ENCODE assay signal across 7 cellular contexts in the genomic region with DNA sequence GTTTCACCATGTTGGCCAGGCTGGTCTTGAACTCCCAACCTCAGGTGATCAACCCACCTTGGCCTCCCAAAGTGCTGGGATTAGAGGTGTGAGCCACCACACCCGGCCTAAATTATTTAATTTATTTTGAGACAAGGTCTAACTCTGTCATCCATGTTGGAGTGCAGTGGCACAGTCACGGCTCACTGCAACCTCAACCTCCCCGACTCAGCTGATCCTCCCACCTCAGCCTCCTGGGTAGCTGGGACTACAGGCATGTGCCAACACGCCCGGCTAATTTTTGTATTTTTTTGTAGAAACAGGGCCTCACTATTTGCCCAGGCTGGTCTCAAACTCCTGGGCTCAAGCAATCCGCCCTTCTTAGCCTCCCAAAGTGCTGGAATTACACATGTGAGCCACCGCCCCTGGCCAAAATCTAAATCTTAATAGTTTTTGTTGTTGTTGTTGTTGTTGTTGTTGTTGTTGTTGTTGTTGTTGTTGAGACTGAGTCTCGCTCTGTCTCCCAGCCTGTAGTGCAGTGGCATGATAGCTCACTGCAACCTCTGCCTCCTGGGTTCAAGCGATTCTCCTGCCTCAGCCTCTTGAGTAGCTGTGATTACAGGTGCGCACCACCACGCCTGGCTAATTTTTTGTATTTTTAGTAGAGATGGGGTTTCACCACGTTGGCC. TPM values are rescaled to one million over a fixed set of nuclear protein-coding genes. Genes with fewer than 3 reads are reported as not detected.
DNase-seq lines count a peak whose midpoint lies in the region; ATAC-seq and TF ChIP-seq lines count a peak whose summit lies in the region.
"Not testable (repeated sequence)": the region's sequence is repeated elsewhere in the genome, so short reads cannot be mapped to it uniquely, and the experiment has no call there.

No MANE protein-coding gene starts in this region.

- not testable (repeated sequence) for H4K20me1 ChIP-seq in SU-DHL-6 (ENCODE audit: low read depth, low read length)

- 93% methylated on average over 12 of the region's 12 CpGs for whole genome bisulfite sequencing in sigmoid colon, 2 donors

- H3K4me1 ChIP-seq in CD8-positive, alpha-beta T cell (ENCODE audit: insufficient read depth, low read length) = peaks cover 51% of the 10 kb centered on the region
- H3K4me1 ChIP-seq in sigmoid colon = peaks cover 0 to 40% (median 30%) of the 10 kb centered on the region in 4 donors

- not testable (repeated sequence) for H3K27me3 Mint-ChIP-seq in CD8-positive, alpha-beta T cell (ENCODE audit: low read depth); activated CD4-positive, alpha-beta memory T cell treated with anti-CD3 and anti-CD28 coated beads for 36 hours; activated T-helper 2 cell treated with anti-CD3 and anti-CD28 coated beads, Interferon-gamma antibody, Interleukin-2, Interleukin-4, amounts not matched to agents 10 μg/mL and 5 μg/mL and 100 μg/mL, durations not matched to agents 14 hours and 24 hours and 36 hours (ENCODE audit: low read depth); activated naive CD8-positive, alpha-beta T cell treated with anti-CD3 and anti-CD28 coated beads, Interleukin-2, amount 50 U/mL, for 24 hours

- H3K4me3 Mint-ChIP-seq in CD8-positive, alpha-beta T cell; activated CD4-positive, alpha-beta memory T cell treated with anti-CD3 and anti-CD28 coated beads for 36 hours; activated T-helper 2 cell treated with anti-CD3 and anti-CD28 coated beads, Interferon-gamma antibody, Interleukin-2, Interleukin-4, amounts not matched to agents 10 μg/mL and 5 μg/mL and 100 μg/mL, durations not matched to agents 14 hours and 24 hours and 36 hours (ENCODE audit: low read depth); activated naive CD8-positive, alpha-beta T cell treated with anti-CD3 and anti-CD28 coated beads, Interleukin-2, amount 50 U/mL, for 24 hours: not testable (repeated sequence)

- not testable (repeated sequence) for H3K9me3 ChIP-seq in CD8-positive, alpha-beta T cell (ENCODE audit: low read length); SU-DHL-6 (ENCODE audit: insufficient read depth, low read length); sigmoid colon

- not testable (repeated sequence) for H3K9me3 Mint-ChIP-seq in CD8-positive, alpha-beta T cell; activated CD4-positive, alpha-beta memory T cell treated with anti-CD3 and anti-CD28 coated beads for 36 hours; activated T-helper 2 cell treated with anti-CD3 and anti-CD28 coated beads, Interferon-gamma antibody, Interleukin-2, Interleukin-4, amounts not matched to agents 10 μg/mL and 5 μg/mL and 100 μg/mL, durations not matched to agents 14 hours and 24 hours and 36 hours; activated naive CD8-positive, alpha-beta T cell treated with anti-CD3 and anti-CD28 coated beads, Interleukin-2, amount 50 U/mL, for 24 hours

- H3K9ac ChIP-seq in SU-DHL-6 (ENCODE audit: low read length) = not testable (repeated sequence)

- DNase-seq in CD8-positive, alpha-beta T cell; activated CD4-positive, alpha-beta memory T cell treated with anti-CD3 and anti-CD28 coated beads for 36 hours; activated T-helper 2 cell treated with anti-CD3 and anti-CD28 coated beads, Interferon-gamma antibody, Interleukin-2, Interleukin-4, amounts not matched to agents 10 μg/mL and 5 μg/mL and 100 μg/mL, durations not matched to agents 14 hours and 24 hours and 36 hours (ENCODE audit: low spot score); activated naive CD8-positive, alpha-beta T cell treated with anti-CD3 and anti-CD28 coated beads, Interleukin-2, amount 50 U/mL, for 24 hours: not testable (repeated sequence)
- peak; percentile 65 for DNase-seq in mesenteric fat pad (ENCODE audit: low spot score)
- DNase-seq in sigmoid colon = peak; percentile 35

- not testable (repeated sequence) for H3K27me3 ChIP-seq in CD8-positive, alpha-beta T cell (ENCODE audit: insufficient read depth, low read length); SU-DHL-6 (ENCODE audit: low read length); sigmoid colon

- CTCF ChIA-PET in CD8-positive, alpha-beta T cell (lab: Charles Lee) = interaction anchor here (0.7 to 12.5 kb wide), 8 partner anchors 11 to 177 kb away, joined by 3 to 196 read pairs (median 3); no protein-coding TSS in a partner anchor
- CTCF ChIA-PET in activated CD4-positive, alpha-beta memory T cell treated with anti-CD3 and anti-CD28 coated beads for 36 hours (lab: Charles Lee) = interaction anchor here (1.1 to 1.5 kb wide), 4 partner anchors 11 to 178 kb away, joined by 3 to 8 read pairs (median 4); a partner anchor contains a TSS

- H3K4me3 ChIP-seq in CD8-positive, alpha-beta T cell (ENCODE audit: low read depth, low read length); SU-DHL-6 (ENCODE audit: insufficient read depth, low read length, poor library complexity, severe bottlenecking); sigmoid colon: not testable (repeated sequence)

- intact Hi-C loops in CD8-positive, alpha-beta T cell (cut with DNase I, micrococcal nuclease); activated CD4-positive, alpha-beta memory T cell treated with anti-CD3 and anti-CD28 coated beads for 36 hours (cut with micrococcal nuclease); activated T-helper 2 cell treated with anti-CD3 and anti-CD28 coated beads, Interferon-gamma antibody, Interleukin-2, Interleukin-4, amounts not matched to agents 10 μg/mL and 5 μg/mL and 100 μg/mL, durations not matched to agents 14 hours and 24 hours and 36 hours (cut with micrococcal nuclease); sigmoid colon (cut with DNase I): not testable (repeated sequence)

- not testable (repeated sequence) for H3K9me2 ChIP-seq in SU-DHL-6 (replicated peaks; ENCODE audit: insufficient read depth, low read length)

- not testable (repeated sequence) for TF ChIP-seq EP300 in sigmoid colon (IDR thresholded peaks at IDR 0.05)

- H3K36me3 Mint-ChIP-seq in CD8-positive, alpha-beta T cell = peaks cover 31% of the 10 kb centered on the region
- peaks cover 33% of the 10 kb centered on the region for H3K36me3 Mint-ChIP-seq in activated CD4-positive, alpha-beta memory T cell treated with anti-CD3 and anti-CD28 coated beads for 36 hours
- peaks cover 46% of the 10 kb centered on the region for H3K36me3 Mint-ChIP-seq in activated T-helper 2 cell treated with anti-CD3 and anti-CD28 coated beads, Interferon-gamma antibody, Interleukin-2, Interleukin-4, amounts not matched to agents 10 μg/mL and 5 μg/mL and 100 μg/mL, durations not matched to agents 14 hours and 24 hours and 36 hours (ENCODE audit: low read depth)
- H3K36me3 Mint-ChIP-seq in activated naive CD8-positive, alpha-beta T cell treated with anti-CD3 and anti-CD28 coated beads, Interleukin-2, amount 50 U/mL, for 24 hours (ENCODE audit: low read depth) = peaks cover 31% of the 10 kb centered on the region

- not testable (repeated sequence) for H3K27ac ChIP-seq in CD8-positive, alpha-beta T cell (ENCODE audit: low read depth, low read length); sigmoid colon
- H3K27ac ChIP-seq in SU-DHL-6 (ENCODE audit: low read depth, low read length) = peak overlapping the region; percentile 45; the same call in 1 of the 2 replicates

- peaks cover 58% of the 10 kb centered on the region for H3F3A ChIP-seq in SU-DHL-6 (ENCODE audit: insufficient read depth)

- peaks cover 17% of the 10 kb centered on the region for H3K79me2 ChIP-seq in SU-DHL-6 (ENCODE audit: insufficient read depth, low read length)

- POLR2A ChIA-PET in CD8-positive, alpha-beta T cell (lab: Charles Lee) = interaction anchor here (0.8 to 18.5 kb wide), 6 partner anchors 16 to 199 kb away, joined by 4 to 495 read pairs (median 6); a partner anchor contains a TSS
- POLR2A ChIA-PET in activated CD4-positive, alpha-beta memory T cell treated with anti-CD3 and anti-CD28 coated beads for 36 hours (lab: Charles Lee) = interaction anchor here (0.6 to 5.8 kb wide), 6 partner anchors 16 to 178 kb away, joined by 3 to 39 read pairs (median 12); a partner anchor contains a TSS

- not testable (repeated sequence) for ATAC-seq in CD8-positive, alpha-beta T cell; activated naive CD8-positive, alpha-beta T cell treated with anti-CD3 and anti-CD28 coated beads, Interleukin-2, amount 50 U/mL, for 24 hours

- not testable (repeated sequence) for H2AFZ ChIP-seq in SU-DHL-6 (ENCODE audit: low read depth, low read length, severe bottlenecking)

- peak overlapping the region; percentile 70 for H3K27ac Mint-ChIP-seq in CD8-positive, alpha-beta T cell
- H3K27ac Mint-ChIP-seq in activated CD4-positive, alpha-beta memory T cell treated with anti-CD3 and anti-CD28 coated beads for 36 hours = peak overlapping the region; percentile 26
- peak overlapping the region; percentile 34 for H3K27ac Mint-ChIP-seq in activated T-helper 2 cell treated with anti-CD3 and anti-CD28 coated beads, Interferon-gamma antibody, Interleukin-2, Interleukin-4, amounts not matched to agents 10 μg/mL and 5 μg/mL and 100 μg/mL, durations not matched to agents 14 hours and 24 hours and 36 hours
- peak overlapping the region; percentile 34 for H3K27ac Mint-ChIP-seq in activated naive CD8-positive, alpha-beta T cell treated with anti-CD3 and anti-CD28 coated beads, Interleukin-2, amount 50 U/mL, for 24 hours

- not testable (repeated sequence) for TF ChIP-seq CTCF in CD8-positive, alpha-beta T cell (IDR thresholded peaks at IDR 0.05); SU-DHL-6 (IDR thresholded peaks at IDR 0.05; ENCODE audit: insufficient read depth, low read length, poor library complexity, severe bottlenecking); sigmoid colon (IDR thresholded peaks at IDR 0.05)

- H3K4me2 ChIP-seq in SU-DHL-6 (ENCODE audit: low read depth, low read length, poor library complexity, severe bottlenecking) = not testable (repeated sequence)

- H3K36me3 ChIP-seq in CD8-positive, alpha-beta T cell (ENCODE audit: insufficient read depth, low read length); sigmoid colon: not testable (repeated sequence)
- H3K36me3 ChIP-seq in SU-DHL-6 (ENCODE audit: low read length) = peaks cover 15% of the 10 kb centered on the region

- peaks cover 63% of the 10 kb centered on the region for H3K4me1 Mint-ChIP-seq in CD8-positive, alpha-beta T cell (ENCODE audit: low read depth)
- H3K4me1 Mint-ChIP-seq in activated CD4-positive, alpha-beta memory T cell treated with anti-CD3 and anti-CD28 coated beads for 36 hours (ENCODE audit: low read depth) = peaks cover 43% of the 10 kb centered on the region
- peaks cover 43% of the 10 kb centered on the region for H3K4me1 Mint-ChIP-seq in activated T-helper 2 cell treated with anti-CD3 and anti-CD28 coated beads, Interferon-gamma antibody, Interleukin-2, Interleukin-4, amounts not matched to agents 10 μg/mL and 5 μg/mL and 100 μg/mL, durations not matched to agents 14 hours and 24 hours and 36 hours (ENCODE audit: low read depth)
- H3K4me1 Mint-ChIP-seq in activated naive CD8-positive, alpha-beta T cell treated with anti-CD3 and anti-CD28 coated beads, Interleukin-2, amount 50 U/mL, for 24 hours = peaks cover 51% of the 10 kb centered on the region

- TF ChIP-seq POLR2A in sigmoid colon (IDR thresholded peaks at IDR 0.05) = not testable (repeated sequence)

RNA-seq across cellular contexts. Expression of a gene that starts 5.4 kb away (rescaled TPM):
- total RNA-seq in CD8-positive, alpha-beta T cell = 100 to 1,000 TPM; 239 to 255 TPM
- 100 to 1,000 TPM; 444 to 449 TPM for total RNA-seq in activated CD4-positive, alpha-beta memory T cell treated with anti-CD3 and anti-CD28 coated beads for 36 hours
- total RNA-seq in activated T-helper 2 cell treated with anti-CD3 and anti-CD28 coated beads, Interferon-gamma antibody, Interleukin-2, Interleukin-4, amounts not matched to agents 10 μg/mL and 5 μg/mL and 100 μg/mL, durations not matched to agents 14 hours and 24 hours and 36 hours = 433 and 442 TPM in 2 replicates
- total RNA-seq in mesenteric fat pad = 399 TPM
- 100 to 1,000 TPM; 178 to 186 (median 182) TPM for total RNA-seq in sigmoid colon
- polyA plus RNA-seq in sigmoid colon = 100 to 1,000 TPM; 269 to 311 (median 286) TPM
